8 cellular contexts compared by ENCODE assay signal in genomic region chr14:95561001-95561412, GRCh38. TPM values are rescaled to one million over a fixed set of nuclear protein-coding genes. Genes with fewer than 3 reads are reported as not detected.
DNase-seq lines count a peak whose midpoint lies in the region; ATAC-seq, FAIRE-seq and TF ChIP-seq lines count a peak whose summit lies in the region.

No MANE protein-coding gene starts in this region.

- H3K9me3 ChIP-seq in SU-DHL-6 (ENCODE audit: insufficient read depth, low read length): no peaks in the 10 kb centered on the region

- no peak overlapping the region for H3K27ac ChIP-seq in SU-DHL-6 (ENCODE audit: low read depth, low read length)

- peak; percentile 93 for TF ChIP-seq CTCF in SU-DHL-6 (IDR thresholded peaks at IDR 0.05; ENCODE audit: insufficient read depth, low read length, poor library complexity, severe bottlenecking)

- H3K9ac ChIP-seq in SU-DHL-6 (ENCODE audit: low read length): no peak overlapping the region

- DNase-seq in GM12892 (ENCODE audit: insufficient read length) (peak; percentile 66), NCI-H1436 (lab: John Stamatoyannopoulos, UW) (peak; percentile 88), cardiac septum (ENCODE audit: low spot score) (peak; percentile 84), putamen (ENCODE audit: low spot score) (peak; percentile 78)
- DNase-seq in activated naive CD8-positive, alpha-beta T cell treated with anti-CD3 and anti-CD28 coated beads, Interleukin-2, amount 50 U/mL, for 16 hours (ENCODE audit: low read depth, low spot score): peak; percentile 72

- FAIRE-seq in GM12892 (lab: Jason Lieb, UNC): peak; percentile 98

- peak; percentile 93 for ATAC-seq in HG02798 (IDR thresholded peaks at IDR 0.05; ENCODE audit: poor library complexity, unreplicated experiment)
- no peak for ATAC-seq in HG02571 (IDR thresholded peaks at IDR 0.05; ENCODE audit: unreplicated experiment)

- no peaks in the 10 kb centered on the region for H4K20me1 ChIP-seq in SU-DHL-6 (ENCODE audit: low read depth, low read length)

- H3K27me3 ChIP-seq in SU-DHL-6 (ENCODE audit: low read length): no peaks in the 10 kb centered on the region

- H3F3A ChIP-seq in SU-DHL-6 (ENCODE audit: insufficient read depth): no peaks in the 10 kb centered on the region

- no peak overlapping the region for H3K4me2 ChIP-seq in SU-DHL-6 (ENCODE audit: low read depth, low read length, poor library complexity, severe bottlenecking)

- H2AFZ ChIP-seq in SU-DHL-6 (ENCODE audit: low read depth, low read length, severe bottlenecking): no peak overlapping the region

- no peaks in the 10 kb centered on the region for H3K9me2 ChIP-seq in SU-DHL-6 (replicated peaks; ENCODE audit: insufficient read depth, low read length)

- H3K79me2 ChIP-seq in SU-DHL-6 (ENCODE audit: insufficient read depth, low read length): no peaks in the 10 kb centered on the region

- no peaks in the 10 kb centered on the region for H3K36me3 ChIP-seq in SU-DHL-6 (ENCODE audit: low read length)

- no peak overlapping the region for H3K4me3 ChIP-seq in SU-DHL-6 (ENCODE audit: insufficient read depth, low read length, poor library complexity, severe bottlenecking)

- TF ChIP-seq POLR2A in GM12892 (IDR thresholded peaks at IDR 0.05; ENCODE audit: low read depth, low read length): no peak

- intact Hi-C loops in cardiac septum (cut with DNase I): loop anchor here (2.0 to 10.0 kb wide), 3 partner anchors 211 to 714 kb away; no protein-coding TSS in a partner anchor

RNA-seq across cellular contexts. Expression of gene GLRX5, which starts 26.2 kb away (rescaled TPM):
- 46.2 TPM for polyA plus RNA-seq in GM12892 (2012; ENCODE audit: missing spikeins)
- 61.8 TPM for total RNA-seq in cardiac septum

RNA-seq across cellular contexts. Expression of gene SYNE3, which starts 44.6 kb away (rescaled TPM):
- 7.7 TPM for polyA plus RNA-seq in GM12892 (2012; ENCODE audit: missing spikeins)
- 12.4 TPM for total RNA-seq in cardiac septum
